In genomic region chr10:102004376-102004775, GRCh38 we compare ENCODE assay signal across 13 cellular contexts. TPM values are rescaled to one million over a fixed set of nuclear protein-coding genes. Genes with fewer than 3 reads are reported as not detected.
A peak's percentile ranks its signal among the peaks of the same experiment; 100 is the strongest.
DNase-seq lines count a peak whose midpoint lies in the region; ATAC-seq, FAIRE-seq and TF ChIP-seq lines count a peak whose summit lies in the region.
"Had no signal": no experiment of that assay in that cellular context is flagged by ENCODE, and none has a peak within 500 bp of the region (broad histone marks: within the 10 kb centered on the region; RNA-seq: fewer than 3 reads in every experiment).

No MANE protein-coding gene starts in this region.

- FAIRE-seq in astrocyte (lab: Jason Lieb, UNC): no peak

- ATAC-seq in left lobe of liver (peak; percentile 57), WTC11 (no peak)

- H4K20me1 ChIP-seq in astrocyte (ENCODE audit: insufficient read depth, low read length): peaks cover under 1% of the 10 kb centered on the region

- no peak overlapping the region for H2AFZ ChIP-seq in astrocyte (ENCODE audit: low read depth, low read length)

- H3K4me1 Mint-ChIP-seq in HFFc6 (ENCODE audit: low read depth) (peaks cover 13% of the 10 kb centered on the region), astrocyte (ENCODE audit: low read depth, unreplicated experiment) (peaks cover 10% of the 10 kb centered on the region), WTC11 (peaks cover 6% of the 10 kb centered on the region)

- H3K4me1 ChIP-seq in A673 (ENCODE audit: insufficient read depth, low read length, poor library complexity, severe bottlenecking) (peaks cover 20% of the 10 kb centered on the region), astrocyte (ENCODE audit: insufficient read depth, low read length) (peaks cover 2% of the 10 kb centered on the region), uterus (no peaks in the 10 kb centered on the region)

- H3K9me3 ChIP-seq in A673 (ENCODE audit: low read depth, low read length, poor library complexity, severe bottlenecking): no peaks in the 10 kb centered on the region
- no peaks in the 10 kb centered on the region for H3K9me3 ChIP-seq in astrocyte (ENCODE audit: insufficient read depth, low read depth, low read length)
- no peaks in the 10 kb centered on the region for H3K9me3 ChIP-seq in uterus
- H3K9me3 ChIP-seq: tibial nerve had no signal

- H3K4me3 Mint-ChIP-seq in HFFc6 (no peak overlapping the region), astrocyte (ENCODE audit: unreplicated experiment) (no peak overlapping the region), WTC11 (no peak overlapping the region)

- H3K27ac Mint-ChIP-seq in HFFc6 (peak overlapping the region; percentile 13; the same call in 1 of the 2 replicates), astrocyte (ENCODE audit: unreplicated experiment) (no peak overlapping the region), WTC11 (no peak overlapping the region; the same call in 1 of the 2 replicates)

- no peaks in the 10 kb centered on the region for H3K9me3 Mint-ChIP-seq in HFFc6
- no peaks in the 10 kb centered on the region for H3K9me3 Mint-ChIP-seq in astrocyte (ENCODE audit: unreplicated experiment)
- no peaks in the 10 kb centered on the region for H3K9me3 Mint-ChIP-seq in WTC11

- TF ChIP-seq CTCF in A673 (conservative IDR thresholded peaks at IDR 0.05; ENCODE audit: low read depth, low read length) (no peak), HFFc6 (IDR thresholded peaks at IDR 0.05) (no peak), astrocyte (IDR thresholded peaks at IDR 0.05; ENCODE audit: insufficient read depth, low read depth, low read length) (no peak), WTC11 (IDR thresholded peaks at IDR 0.05) (no peak), uterus (IDR thresholded peaks at IDR 0.05) (no peak)

- BruUV-seq in A673 (replicated peaks; lab: Mats Ljungman, UMichigan): no TSS peak

- POLR2A ChIA-PET in A673 (lab: Charles Lee; ENCODE audit: low non-redundant PET) (no interaction called here), WTC11 (lab: Charles Lee) (no interaction called here)

- no peaks in the 10 kb centered on the region for H3K27me3 Mint-ChIP-seq in HFFc6 (ENCODE audit: insufficient read depth)
- H3K27me3 Mint-ChIP-seq in astrocyte (ENCODE audit: low read depth, unreplicated experiment): no peaks in the 10 kb centered on the region
- H3K27me3 Mint-ChIP-seq in WTC11 (ENCODE audit: low read depth): no peaks in the 10 kb centered on the region

- H3K36me3 Mint-ChIP-seq in HFFc6 (ENCODE audit: low read depth): peaks cover 17% of the 10 kb centered on the region; the same call in 1 of the 2 replicates
- peaks cover 9% of the 10 kb centered on the region for H3K36me3 Mint-ChIP-seq in astrocyte (ENCODE audit: low read depth, unreplicated experiment)
- peaks cover 27% of the 10 kb centered on the region for H3K36me3 Mint-ChIP-seq in WTC11

- no peak for TF ChIP-seq POLR2A in uterus (IDR thresholded peaks at IDR 0.05)

- CTCF ChIA-PET in A673 (lab: Charles Lee): interaction anchor here (1.5 kb wide), 1 partner anchor 164 kb away, joined by 4 read pairs; no protein-coding TSS in a partner anchor
- CTCF ChIA-PET in WTC11 (lab: Charles Lee): interaction anchor here (1.1 kb wide), 1 partner anchor 164 kb away, joined by 4 read pairs; no protein-coding TSS in a partner anchor

- no peak overlapping the region for H3K27ac ChIP-seq in A673 (ENCODE audit: low read depth, low read length, poor library complexity, severe bottlenecking)
- H3K27ac ChIP-seq in astrocyte (ENCODE audit: low read depth, low read length): no peak overlapping the region
- no peak overlapping the region for H3K27ac ChIP-seq in uterus

- H3K4me3 ChIP-seq in A673 (ENCODE audit: low read depth, low read length, poor library complexity, severe bottlenecking): no peak overlapping the region
- no peak overlapping the region for H3K4me3 ChIP-seq in astrocyte (ENCODE audit: insufficient read depth, low read depth, low read length)
- H3K4me3 ChIP-seq in uterus: no peak overlapping the region
- H3K4me3 ChIP-seq: lung, tibial nerve had no signal

- H3K36me3 ChIP-seq in A673 (ENCODE audit: insufficient read depth, low read length, poor library complexity, severe bottlenecking) (peaks cover 2% of the 10 kb centered on the region), astrocyte (ENCODE audit: insufficient read depth, low read length) (peaks cover 9% of the 10 kb centered on the region), uterus (no peaks in the 10 kb centered on the region)

- no peak overlapping the region for H3K4me2 ChIP-seq in astrocyte (ENCODE audit: low read length)

- DNase-seq in A673 (ENCODE audit: low spot score) (peak; percentile 42), HFFc6 (peak; percentile 3), astrocyte (ENCODE audit: low read depth) (peak; percentile 56), left lobe of liver (ENCODE audit: low spot score) (no peak), SIG-M5 treated with dmso at 0.1 percent for 504 hours (lab: John Stamatoyannopoulos, UW; ENCODE audit: unreplicated experiment) (no peak), NCI-H1930 (lab: John Stamatoyannopoulos, UW) (no peak), WTC11 (ENCODE audit: low spot score) (no peak), uterus (no peak)
- DNase-seq: activated gamma-delta T cell treated with Interleukin-2 at 50 U/mL for 16 hours; central memory CD4-positive, alpha-beta T cell; NCI-H510A had no signal

- intact Hi-C loops in A673 (cut with micrococcal nuclease; ENCODE audit: unreplicated experiment) (no loop called here), uterus (cut with DNase I; ENCODE audit: low total_unique reads) (no loop called here)

- no peaks in the 10 kb centered on the region for H3K27me3 ChIP-seq in A673 (replicated peaks; ENCODE audit: insufficient read depth, low read depth, low read length, poor library complexity)
- no peaks in the 10 kb centered on the region for H3K27me3 ChIP-seq in astrocyte (ENCODE audit: insufficient read depth, low read length)
- H3K27me3 ChIP-seq in uterus: no peaks in the 10 kb centered on the region
- H3K27me3 ChIP-seq: tibial nerve had no signal

- no peak overlapping the region for H3K9ac ChIP-seq in astrocyte (ENCODE audit: low read length)

- no peaks in the 10 kb centered on the region for H3K79me2 ChIP-seq in astrocyte (ENCODE audit: insufficient read depth, low read length)

TF ChIP-seq in WTC11, 78 proteins besides CTCF, POLR2A, EP300 and RAD21 (continues in another document):
- TF ChIP-seq ZNF219 (CRISPR knock-in tag; IDR thresholded peaks at IDR 0.05; ENCODE audit: borderline replicate concordance): no peak
- no peak for TF ChIP-seq TEAD4 (CRISPR knock-in tag; IDR thresholded peaks at IDR 0.05)
- no peak for TF ChIP-seq HMGXB4 (CRISPR knock-in tag; IDR thresholded peaks at IDR 0.05)
- TF ChIP-seq JAZF1 (CRISPR knock-in tag; IDR thresholded peaks at IDR 0.05): no peak
- TF ChIP-seq ZNF232 (CRISPR knock-in tag; IDR thresholded peaks at IDR 0.05): no peak
- no peak for TF ChIP-seq RELA (CRISPR knock-in tag; IDR thresholded peaks at IDR 0.05; ENCODE audit: borderline replicate concordance)
- no peak for TF ChIP-seq PREB (CRISPR knock-in tag; IDR thresholded peaks at IDR 0.05; ENCODE audit: borderline replicate concordance)
- TF ChIP-seq ZNF281 (CRISPR knock-in tag; IDR thresholded peaks at IDR 0.05): no peak
- TF ChIP-seq ZNF423 (CRISPR knock-in tag; IDR thresholded peaks at IDR 0.05): no peak

RNA-seq across cellular contexts. Expression of gene ARMH3, which starts 51.6 kb away (rescaled TPM):
- total RNA-seq in A673 (2021) (17.8 and 19.7 TPM in 2 replicates), astrocyte (20.0 and 22.6 TPM in 2 replicates), left lobe of liver (13.6 TPM), WTC11 (2021) (16.0 to 17.9 TPM (median 17.1 TPM) in 3 replicates), uterus (10 to 100 TPM; 10.6 to 29.8 (median 20.9) TPM)
- total RNA-seq in HFFc6 (2021; fragmentation: NEBNext Ultra II Directional; extraction: Animal tissue kit (Norgen Biotek cat#: 25700)): 10 to 100 TPM; 18.0 to 21.7 (median 18.8) TPM

Comparison
In these comparisons a context has a peak if more than half of its experiments do, and no peak if none do; other contexts are left out.
1. DNase-seq: peak in A673 (single experiment), HFFc6 (single experiment) and astrocyte (single experiment); none in left lobe of liver (single experiment), SIG-M5 treated with dmso at 0.1 percent for 504 hours (single experiment), NCI-H1930 (0 of 2), WTC11 (single experiment) and uterus (0 of 2).